ENCODE assay signal across 24 cellular contexts in genomic region chr1:62311473-62311943, GRCh38. TPM values are rescaled to one million over a fixed set of nuclear protein-coding genes. Genes with fewer than 3 reads are reported as not detected.
A peak's percentile ranks its signal among the peaks of the same experiment; 100 is the strongest.
DNase-seq lines count a peak whose midpoint lies in the region; ATAC-seq, FAIRE-seq and TF ChIP-seq lines count a peak whose summit lies in the region.
"Had no signal": no experiment of that assay in that cellular context is flagged by ENCODE, and none has a peak within 500 bp of the region (broad histone marks: within the 10 kb centered on the region; RNA-seq: fewer than 3 reads in every experiment).

No MANE protein-coding gene starts in this region.

- H3K27ac ChIP-seq in PC-9 (no peak overlapping the region), esophagus muscularis mucosa (replicated peaks in 1 of 4) (no peak overlapping the region)
- H3K27ac ChIP-seq: 22Rv1, hepatocyte, pancreas, Peyer's patch, tibial artery had no signal

- TF ChIP-seq CTCF in PC-9 (conservative IDR thresholded peaks at IDR 0.05) (no peak), esophagus muscularis mucosa (IDR thresholded peaks at IDR 0.05) (no peak)

- POLR2A ChIA-PET in PC-9 (lab: Charles Lee; ENCODE audit: unreplicated experiment), result no interaction called here

- DNase-seq in DMS79 treated with DMSO at 0.1 percent for 48 hours (lab: John Stamatoyannopoulos, UW) (peak; percentile 32), DMS79 (lab: John Stamatoyannopoulos, UW) (no peak), PC-9 (peak; percentile 33 to 75), glomerular visceral epithelial cell (ENCODE audit: extremely low spot score) (peak; percentile 30), urothelium cell line (ENCODE audit: low spot score) (peak; percentile 41), esophagus muscularis mucosa (ENCODE audit: extremely low spot score) (no peak)
- no peak for DNase-seq in stimulated activated naive CD8-positive, alpha-beta T cell treated with anti-CD3 and anti-CD28 coated beads, Interleukin-15, amount 100 ng/mL, for 72 hours
- DNase-seq: activated CD4-positive, alpha-beta T cell treated with anti-CD3 and anti-CD28 coated beads for 48 hours; C1 segment of cervical spinal cord; mesenchymal stem cell; naive thymus-derived CD4-positive, alpha-beta T cell; NCI-H1105; pancreas; Peyer's patch; stimulated activated naive CD4-positive, alpha-beta T cell; tibial artery had no signal

- H3K9me2 ChIP-seq in PC-9 (ENCODE audit: insufficient read depth), result no peaks in the 10 kb centered on the region

- ATAC-seq in GM21825 (IDR thresholded peaks at IDR 0.05; ENCODE audit: unreplicated experiment), result no peak
- ATAC-seq in stimulated activated naive CD8-positive, alpha-beta T cell treated with anti-CD3 and anti-CD28 coated beads, Interleukin-15, amount 100 ng/mL, for 72 hours, result no peak
- ATAC-seq: naive thymus-derived CD4-positive, alpha-beta T cell; pancreas; sciatic nerve had no signal

- H3K36me3 ChIP-seq in PC-9 (ENCODE audit: low read depth), result no peaks in the 10 kb centered on the region
- no peaks in the 10 kb centered on the region for H3K36me3 ChIP-seq in esophagus muscularis mucosa
- H3K36me3 ChIP-seq: pancreas, Peyer's patch, tibial artery had no signal

- peaks cover 27% of the 10 kb centered on the region for H3F3A ChIP-seq in PC-9 (ENCODE audit: insufficient read depth, low read depth)

- H3K4me3 Mint-ChIP-seq in stimulated activated naive CD8-positive, alpha-beta T cell treated with anti-CD3 and anti-CD28 coated beads, Interleukin-15, amount 100 ng/mL, for 72 hours, result no peak overlapping the region
- H3K4me3 Mint-ChIP-seq: naive thymus-derived CD4-positive, alpha-beta T cell had no signal

- H3K27me3 ChIP-seq in PC-9 (ENCODE audit: insufficient read depth, low read depth) (no peaks in the 10 kb centered on the region), esophagus muscularis mucosa (peaks cover 0 to 12% (median 0%) of the 10 kb centered on the region in 4 donors)
- H3K27me3 ChIP-seq: hepatocyte, pancreas, Peyer's patch had no signal

- H3K4me1 ChIP-seq in PC-9 (replicated peaks; ENCODE audit: insufficient read depth), result peaks cover 57% of the 10 kb centered on the region
- H3K4me1 ChIP-seq in esophagus muscularis mucosa, result no peaks in the 10 kb centered on the region
- H3K4me1 ChIP-seq: Peyer's patch, tibial artery had no signal

- no peaks in the 10 kb centered on the region for H3K79me2 ChIP-seq in PC-9 (ENCODE audit: low read depth)
- H3K79me2 ChIP-seq: hepatocyte had no signal

- H4K20me1 ChIP-seq in PC-9 (ENCODE audit: insufficient read depth), result no peaks in the 10 kb centered on the region

- no peaks in the 10 kb centered on the region for H3K4me1 Mint-ChIP-seq in stimulated activated naive CD8-positive, alpha-beta T cell treated with anti-CD3 and anti-CD28 coated beads, Interleukin-15, amount 100 ng/mL, for 72 hours
- H3K4me1 Mint-ChIP-seq: naive thymus-derived CD4-positive, alpha-beta T cell had no signal

- no peaks in the 10 kb centered on the region for H3K9me3 Mint-ChIP-seq in stimulated activated naive CD8-positive, alpha-beta T cell treated with anti-CD3 and anti-CD28 coated beads, Interleukin-15, amount 100 ng/mL, for 72 hours
- H3K9me3 Mint-ChIP-seq: naive thymus-derived CD4-positive, alpha-beta T cell had no signal

- BruUV-seq in PC-9 (replicated peaks; lab: Mats Ljungman, UMichigan), result no TSS peak

- CTCF ChIA-PET in PC-9 (lab: Charles Lee), result no interaction called here

- no peak overlapping the region for H2AFZ ChIP-seq in PC-9
- H2AFZ ChIP-seq: hepatocyte had no signal

- no peak for TF ChIP-seq POLR2A in esophagus muscularis mucosa (IDR thresholded peaks at IDR 0.05; ENCODE audit: low read depth)

- intact Hi-C loops in PC-9 (cut with micrococcal nuclease; ENCODE audit: unreplicated experiment), result no loop called here
- intact Hi-C loops in esophagus muscularis mucosa (cut with DNase I), result no loop called here

- H3K9me3 ChIP-seq in PC-9 (ENCODE audit: insufficient read depth, low read depth) (no peaks in the 10 kb centered on the region), esophagus muscularis mucosa (no peaks in the 10 kb centered on the region)
- H3K9me3 ChIP-seq: pancreas, Peyer's patch, tibial artery had no signal

- no peak overlapping the region for H3K27ac Mint-ChIP-seq in stimulated activated naive CD8-positive, alpha-beta T cell treated with anti-CD3 and anti-CD28 coated beads, Interleukin-15, amount 100 ng/mL, for 72 hours
- H3K27ac Mint-ChIP-seq: naive thymus-derived CD4-positive, alpha-beta T cell had no signal

- 82% methylated on average over 6 of the region's 6 CpGs for WGBS in esophagus muscularis mucosa

- peaks cover 20% of the 10 kb centered on the region for H3K27me3 Mint-ChIP-seq in stimulated activated naive CD8-positive, alpha-beta T cell treated with anti-CD3 and anti-CD28 coated beads, Interleukin-15, amount 100 ng/mL, for 72 hours

- H3K4me3 ChIP-seq in PC-9 (no peak overlapping the region), esophagus muscularis mucosa (no peak overlapping the region)
- H3K4me3 ChIP-seq: hepatocyte, pancreas, Peyer's patch, tibial artery had no signal

- peak overlapping the region; percentile 51 for H3K4me2 ChIP-seq in PC-9
- H3K4me2 ChIP-seq: hepatocyte had no signal

- TF ChIP-seq EP300 in esophagus muscularis mucosa (IDR thresholded peaks at IDR 0.05), result no peak

- no peak for FAIRE-seq in urothelium cell line (lab: Jason Lieb, UNC)
- FAIRE-seq: endothelial cell of umbilical vein, islet of Langerhans, pancreas had no signal

RNA-seq across cellular contexts. Expression of gene KANK4, which starts 7.7 kb away (rescaled TPM):
- total RNA-seq in PC-9 (2021) (1.7 and 2.0 TPM in 2 replicates), esophagus muscularis mucosa (1 to 10 TPM in 1 of 4 donors, under 1 TPM in 3; 0.42 to 1.4 (median 0.84) TPM)
- total RNA-seq: endothelial cell of umbilical vein; fibroblast of villous mesenchyme; HT1080; naive thymus-derived CD4-positive, alpha-beta T cell had no signal

Comparison
In these comparisons a context has a peak if more than half of its experiments do, and no peak if none do; other contexts are left out.
1. DNase-seq: peak in DMS79 treated with DMSO at 0.1 percent for 48 hours (single experiment), PC-9 (2 of 2), glomerular visceral epithelial cell (single experiment) and urothelium cell line (single experiment); none in DMS79 (single experiment), esophagus muscularis mucosa (single experiment) and stimulated activated naive CD8-positive, alpha-beta T cell treated with anti-CD3 and anti-CD28 coated beads, Interleukin-15, amount 100 ng/mL, for 72 hours (0 of 2).